Comparison of ENCODE assay signal across 10 cellular contexts in the genomic region with DNA sequence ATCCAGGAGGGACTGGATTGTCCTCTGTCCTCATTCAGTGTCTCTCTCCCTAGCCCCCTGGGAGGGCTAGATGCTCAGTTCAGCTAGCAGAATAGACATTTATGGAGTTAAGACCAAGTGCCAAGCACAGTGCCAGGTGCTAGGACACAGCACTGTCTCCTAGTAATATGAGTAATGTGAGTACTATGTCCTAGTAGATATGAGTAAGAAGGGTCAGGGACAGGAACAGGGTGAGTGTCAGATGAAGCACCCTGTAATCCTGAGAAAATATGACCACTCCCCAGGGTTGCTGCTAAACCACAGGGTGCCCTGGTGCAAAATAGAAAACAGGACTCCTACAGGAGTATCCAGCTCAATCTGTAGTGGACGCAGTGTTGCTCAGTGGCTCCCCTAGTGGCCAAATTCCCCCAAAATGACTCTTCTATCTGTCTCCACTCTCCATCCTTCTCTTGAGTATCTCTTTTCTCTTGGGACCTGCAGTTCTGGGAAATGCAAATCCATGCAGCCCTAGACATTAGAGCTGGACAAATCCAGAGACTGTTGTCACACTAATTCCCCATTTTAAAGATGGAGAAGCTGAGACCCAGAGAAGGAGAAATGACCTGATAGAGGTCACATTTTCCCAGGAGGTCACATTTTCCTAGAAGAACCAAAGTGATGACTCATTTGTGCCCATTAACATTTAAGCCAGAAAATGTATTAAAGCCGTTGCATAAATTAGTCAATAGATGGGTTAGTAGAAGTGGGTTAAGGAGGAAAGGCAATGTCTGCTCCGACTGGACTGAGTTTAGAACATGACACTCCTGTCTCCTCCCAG.
DNase-seq lines count a peak whose midpoint lies in the region; ATAC-seq, FAIRE-seq and TF ChIP-seq lines count a peak whose summit lies in the region.
"Had no signal": no experiment of that assay in that cellular context is flagged by ENCODE, and none has a peak within 500 bp of the region (broad histone marks: within the 10 kb centered on the region; RNA-seq: fewer than 3 reads in every experiment).

No MANE protein-coding gene starts in this region.

- H3K79me2 ChIP-seq in DND-41 (ENCODE audit: insufficient read depth, low read length), result no peaks in the 10 kb centered on the region

- no peak for TF ChIP-seq CTCF in A549 (IDR thresholded peaks at IDR 0.05)
- peak; percentile 57 for TF ChIP-seq CTCF in DND-41 (IDR thresholded peaks at IDR 0.05; ENCODE audit: borderline replicate concordance, extremely low read depth, low read length, poor library complexity, severe bottlenecking)
- TF ChIP-seq CTCF in fibroblast of villous mesenchyme (IDR thresholded peaks at IDR 0.05; ENCODE audit: insufficient read depth, low read depth, low read length), result peak; percentile 27

- no peak for TF ChIP-seq POLR2A in A549 (IDR thresholded peaks at IDR 0.05; ENCODE audit: low read length)

- H3K27me3 ChIP-seq in DND-41 (ENCODE audit: insufficient read depth, low read length, poor library complexity), result no peaks in the 10 kb centered on the region

- TF ChIP-seq EP300 in A549 (IDR thresholded peaks at IDR 0.05), result no peak

- no peaks in the 10 kb centered on the region for H4K20me1 ChIP-seq in DND-41 (ENCODE audit: insufficient read depth, low read length)

- TF ChIP-seq RAD21 in A549 (conservative IDR thresholded peaks at IDR 0.05 in 1 of 2, IDR thresholded peaks at IDR 0.05 in 1 of 2), result no peak

- no peaks in the 10 kb centered on the region for H3K4me1 ChIP-seq in A549
- H3K4me1 ChIP-seq in DND-41 (ENCODE audit: insufficient read depth, low read length), result no peaks in the 10 kb centered on the region

- no peak overlapping the region for H3K27ac ChIP-seq in A549
- no peak overlapping the region for H3K27ac ChIP-seq in DND-41 (ENCODE audit: low read length)

- no peaks in the 10 kb centered on the region for H3K36me3 ChIP-seq in DND-41 (ENCODE audit: insufficient read depth, low read length)

- H3K9me3 ChIP-seq in A549 (no peaks in the 10 kb centered on the region), DND-41 (ENCODE audit: insufficient read depth, low read length, severe bottlenecking) (no peaks in the 10 kb centered on the region)

- peak; percentile 1 to 5 for DNase-seq in A549 (ENCODE audit: low read depth in 1 of 2, low spot score in 1 of 2)
- peak; percentile 8 for DNase-seq in DND-41
- peak; percentile 26 for DNase-seq in NCI-H69 (lab: John Stamatoyannopoulos, UW)
- no peak for DNase-seq in fibroblast of villous mesenchyme (ENCODE audit: low read depth)
- DNase-seq in NOMO-1 treated with DMSO at 0.1 percent for 48 hours (lab: John Stamatoyannopoulos, UW; ENCODE audit: unreplicated experiment), result no peak
- DNase-seq in NCI-H2081 (lab: John Stamatoyannopoulos, UW), result no peak
- DNase-seq: foreskin fibroblast, T-cell had no signal

- FAIRE-seq in A549 (lab: Jason Lieb, UNC), result no peak

- WGBS in A549 (ENCODE audit: missing lambda C conversion rate), result 2% methylated on average over 3 of the region's 3 CpGs

- H3K9ac ChIP-seq in DND-41 (ENCODE audit: low read depth, low read length), result no peak overlapping the region

- POLR2A ChIA-PET in A549 (lab: Yijun Ruan, JAX), result no interaction called here

- no peak overlapping the region for H3K4me3 ChIP-seq in A549
- H3K4me3 ChIP-seq in DND-41 (ENCODE audit: low read depth in 1 of 2, low read length in 2 of 2), result no peak overlapping the region
- H3K4me3 ChIP-seq in fibroblast of villous mesenchyme (ENCODE audit: low read depth, low read length), result no peak overlapping the region

- H3K4me2 ChIP-seq in A549 (no peak overlapping the region), DND-41 (ENCODE audit: insufficient read depth, low read length) (no peak overlapping the region)

- CTCF ChIA-PET in A549 (lab: Yijun Ruan, JAX), result interaction anchor here (1.6 kb wide), 1 partner anchor 11 kb away, joined by 4 read pairs; no protein-coding TSS in a partner anchor

- H2AFZ ChIP-seq in DND-41 (ENCODE audit: low read depth, low read length), result no peak overlapping the region

- ATAC-seq in A549 (peak in 1 of 2 experiments; percentile 54; a peak in 2 of 6 replicates), DND-41 (ENCODE audit: insufficient read depth, low read depth) (no peak), HG03280 (IDR thresholded peaks at IDR 0.05; ENCODE audit: unreplicated experiment) (no peak), HG02759 (IDR thresholded peaks at IDR 0.05; ENCODE audit: unreplicated experiment) (no peak)
- ATAC-seq: T-cell had no signal

TF ChIP-seq in A549, 52 proteins besides CTCF, POLR2A, EP300 and RAD21:
- no peak for TF ChIP-seq EHMT2 (IDR thresholded peaks at IDR 0.05; ENCODE audit: low read depth)
- TF ChIP-seq PBX3 (IDR thresholded peaks at IDR 0.05), result no peak
- TF ChIP-seq ZNF302 (CRISPR knock-in tag; IDR thresholded peaks at IDR 0.05), result no peak
- no peak for TF ChIP-seq MAX (IDR thresholded peaks at IDR 0.05)
- TF ChIP-seq MAFK (IDR thresholded peaks at IDR 0.05; ENCODE audit: partially characterized antibody), result no peak
- no peak for TF ChIP-seq FOXS1 (CRISPR knock-in tag; IDR thresholded peaks at IDR 0.05)
- TF ChIP-seq PHF8 (IDR thresholded peaks at IDR 0.05; ENCODE audit: borderline replicate concordance, low read depth), result no peak
- no peak for TF ChIP-seq KDM5A (IDR thresholded peaks at IDR 0.05)
- TF ChIP-seq JUN (IDR thresholded peaks at IDR 0.05), result no peak
- no peak for TF ChIP-seq CEBPB (IDR thresholded peaks at IDR 0.05)
- no peak for TF ChIP-seq SMC3 (IDR thresholded peaks at IDR 0.05)
- no peak for TF ChIP-seq TP53 (CRISPR knock-in tag; IDR thresholded peaks at IDR 0.05)
- no peak for TF ChIP-seq RCOR1 (IDR thresholded peaks at IDR 0.05; ENCODE audit: low read depth, low read length)
- no peak for TF ChIP-seq USF2 (IDR thresholded peaks at IDR 0.05)
- TF ChIP-seq MYC (IDR thresholded peaks at IDR 0.05; ENCODE audit: borderline replicate concordance, low read length), result no peak
- no peak for TF ChIP-seq FOSB (CRISPR knock-in tag; IDR thresholded peaks at IDR 0.05)
- TF ChIP-seq RARB (CRISPR knock-in tag; IDR thresholded peaks at IDR 0.05), result no peak

Comparison
In these comparisons a context has a peak if more than half of its experiments do, and no peak if none do; other contexts are left out.
1. DNase-seq: peak in A549 (2 of 2), DND-41 (single experiment) and NCI-H69 (single experiment); none in fibroblast of villous mesenchyme (single experiment), NOMO-1 treated with DMSO at 0.1 percent for 48 hours (single experiment) and NCI-H2081 (0 of 2).